In the genomic region with DNA sequence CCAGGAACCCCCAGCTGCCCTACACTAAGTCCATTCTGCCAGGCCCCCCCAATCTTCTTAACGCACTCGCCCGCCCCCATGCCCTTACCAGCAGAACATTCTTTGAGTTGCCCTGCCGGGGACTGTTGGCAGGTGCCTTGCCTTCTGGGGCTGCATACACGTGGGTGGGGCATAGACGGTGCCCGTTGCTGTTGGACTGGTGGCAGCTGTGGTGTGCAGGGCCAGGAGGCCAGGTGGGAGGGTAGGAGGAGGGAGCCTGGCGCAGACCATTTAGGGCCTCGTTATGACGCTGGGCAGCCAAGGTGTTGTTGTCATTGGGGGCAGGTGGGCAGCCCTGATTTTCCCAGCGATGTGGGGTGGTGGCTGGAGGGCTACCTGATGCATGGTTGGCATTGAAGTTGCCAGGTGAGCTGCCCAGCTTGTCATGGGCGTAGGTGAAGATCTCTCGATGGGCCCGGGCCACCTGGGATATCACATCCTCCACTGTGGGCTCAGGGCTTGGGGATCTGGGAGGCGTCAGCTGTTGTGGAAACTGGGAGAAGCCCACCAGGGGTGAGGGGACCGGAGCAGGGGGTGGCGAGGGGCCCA, we compare ENCODE assay signal across 10 cellular contexts. TPM values are rescaled to one million over a fixed set of nuclear protein-coding genes. Genes with fewer than 3 reads are reported as not detected.
DNase-seq lines count a peak whose midpoint lies in the region; ATAC-seq, FAIRE-seq and TF ChIP-seq lines count a peak whose summit lies in the region.
"Had no signal": no experiment of that assay in that cellular context is flagged by ENCODE, and none has a peak within 500 bp of the region (broad histone marks: within the 10 kb centered on the region; RNA-seq: fewer than 3 reads in every experiment).

No MANE protein-coding gene starts in this region.

- no peak overlapping the region for H2AK5ac ChIP-seq in trophoblast cell (ENCODE audit: low read length)

- peaks cover 66% of the 10 kb centered on the region for H3K4me1 Mint-ChIP-seq in activated T-cell treated with anti-CD3 and anti-CD28 coated beads, Interleukin-2, amount 50 U/mL, for 72 hours (ENCODE audit: low read depth)

- no peak for FAIRE-seq in GM12878 (lab: Jason Lieb, UNC)

- H2AFZ ChIP-seq in GM12878 (ENCODE audit: control insufficient read depth, low read depth, low read length) (no peak overlapping the region), trophoblast cell (ENCODE audit: insufficient read depth, low read length, poor library complexity) (no peak overlapping the region)

- TF ChIP-seq POLR2A in GM12878 (IDR thresholded peaks at IDR 0.05; ENCODE audit: low read depth, low read length) (no peak), tibial nerve (IDR thresholded peaks at IDR 0.05) (no peak)

- RAD21 ChIA-PET in GM12878 (lab: Charles Lee; ENCODE audit: unreplicated experiment) = interaction anchor here (1.3 to 7.7 kb wide), 2 partner anchors 16 to 73 kb away, joined by 3 to 155 read pairs; no protein-coding TSS in a partner anchor

- no peak overlapping the region for H3K18ac ChIP-seq in trophoblast cell (ENCODE audit: low read length)

- no peak for TF ChIP-seq RAD21 in GM12878 (IDR thresholded peaks at IDR 0.05; ENCODE audit: insufficient read depth, low read depth, low read length)

- peak overlapping the region; percentile 22 for H3K27ac ChIP-seq in GM12878 (ENCODE audit: control insufficient read depth, insufficient read depth)
- H3K27ac ChIP-seq in muscle layer of colon (ENCODE audit: low read depth, low read length) = peak overlapping the region; percentile 74
- H3K27ac ChIP-seq in tibial nerve = peak overlapping the region; percentile 89 to 99 (median 98)
- H3K27ac ChIP-seq in trophoblast cell (ENCODE audit: low read depth, low read length) = no peak overlapping the region

- peak overlapping the region; percentile 76 for H3K27ac Mint-ChIP-seq in activated T-cell treated with anti-CD3 and anti-CD28 coated beads, Interleukin-2, amount 50 U/mL, for 72 hours

- H3K9me3 ChIP-seq in GM12878 (replicated peaks; ENCODE audit: control insufficient read depth, insufficient read depth, low read length) (no peaks in the 10 kb centered on the region), muscle layer of colon (ENCODE audit: low read length) (no peaks in the 10 kb centered on the region), tibial nerve (no peaks in the 10 kb centered on the region), trophoblast cell (ENCODE audit: insufficient read depth, low read depth, low read length) (peaks cover 2% of the 10 kb centered on the region)

- peaks cover 40% of the 10 kb centered on the region for H3K4me1 ChIP-seq in GM12878 (ENCODE audit: control insufficient read depth, insufficient read depth, low read length)
- peaks cover 79% of the 10 kb centered on the region for H3K4me1 ChIP-seq in muscle layer of colon (ENCODE audit: insufficient read depth, low read length)
- H3K4me1 ChIP-seq in tibial nerve = peaks cover 8 to 83% (median 49%) of the 10 kb centered on the region in 4 donors
- peaks cover 18 to 27% of the 10 kb centered on the region in 2 experiments for H3K4me1 ChIP-seq in trophoblast cell (ENCODE audit: control insufficient read depth in 1 of 2, insufficient read depth in 2 of 2, low read length in 2 of 2)

- H3K4me3 ChIP-seq in GM12878 (no peak overlapping the region), muscle layer of colon (ENCODE audit: low read depth in 1 of 2, low read length in 2 of 2) (peak overlapping the region in 1 of 2 donors; percentile 85), tibial nerve (no peak overlapping the region), trophoblast cell (ENCODE audit: low read depth, low read length) (no peak overlapping the region)

- BruUV-seq in GM12878 (replicated peaks; lab: Mats Ljungman, UMichigan) = no TSS peak

- no peaks in the 10 kb centered on the region for H4K20me1 ChIP-seq in GM12878 (ENCODE audit: control insufficient read depth, insufficient read depth)

- CTCF ChIA-PET in GM12878 (lab: Yijun Ruan, JAX) = interaction anchor here (0.8 to 10.6 kb wide), 5 partner anchors 9 to 180 kb away, joined by 3 to 176 read pairs (median 9); no protein-coding TSS in a partner anchor

- TF ChIP-seq CTCF in GM12878 (IDR thresholded peaks at IDR 0.05 in 2 of 3, conservative IDR thresholded peaks at IDR 0.05 in 1 of 3; ENCODE audit: control insufficient read depth in 2 of 3, extremely low read depth in 1 of 3, insufficient read depth in 1 of 3, low read depth in 3 of 3, low read length in 3 of 3) (no peak), tibial nerve (IDR thresholded peaks at IDR 0.05) (no peak)

- no peak overlapping the region for H2BK12ac ChIP-seq in trophoblast cell (ENCODE audit: low read length)

- WGBS in GM12878 (ENCODE audit: insufficient coverage, insufficient replicate concordance, low lambda C conversion rate, missing lambda C conversion rate) = 40% methylated on average over 17 of the region's 17 CpGs
- WGBS in tibial nerve, 2 donors = 67 to 69% methylated on average over 9 to 13 of the region's 17 CpGs
- no CpG with 5 or more reads among the region's 17 CpGs for WGBS in trophoblast cell (ENCODE audit: extremely low coverage, insufficient coverage, insufficient read length)

- H2BK120ac ChIP-seq in trophoblast cell (ENCODE audit: insufficient read depth, low read length, poor library complexity) = no peak overlapping the region

- no peak overlapping the region for H4K8ac ChIP-seq in trophoblast cell (ENCODE audit: low read depth, low read length)

- H3K14ac ChIP-seq in trophoblast cell (ENCODE audit: low read length) = no peak overlapping the region

- H3K27me3 Mint-ChIP-seq in activated T-cell treated with anti-CD3 and anti-CD28 coated beads, Interleukin-2, amount 50 U/mL, for 72 hours (ENCODE audit: low read depth) = no peaks in the 10 kb centered on the region

- H4K91ac ChIP-seq in trophoblast cell (ENCODE audit: low read depth, low read length) = no peak overlapping the region

- no peaks in the 10 kb centered on the region for H3K9me3 Mint-ChIP-seq in activated T-cell treated with anti-CD3 and anti-CD28 coated beads, Interleukin-2, amount 50 U/mL, for 72 hours

- peaks cover 0 to 6% of the 10 kb centered on the region in 2 experiments; a peak in 3 of 4 replicates for H3K36me3 ChIP-seq in GM12878 (ENCODE audit: control insufficient read depth in 2 of 2, insufficient read depth in 2 of 2, low read length in 1 of 2)
- H3K36me3 ChIP-seq in muscle layer of colon (ENCODE audit: insufficient read depth, low read length) = peaks cover 62% of the 10 kb centered on the region
- peaks cover 0 to 69% (median 32%) of the 10 kb centered on the region in 3 donors for H3K36me3 ChIP-seq in tibial nerve
- H3K36me3 ChIP-seq in trophoblast cell (ENCODE audit: control insufficient read depth in 1 of 2, insufficient read depth in 2 of 2, low read length in 2 of 2) = peaks cover 13% of the 10 kb centered on the region in 2 experiments

- H3K79me1 ChIP-seq in trophoblast cell (ENCODE audit: low read length) = peaks cover 7% of the 10 kb centered on the region

- H3K79me2 ChIP-seq in GM12878 (ENCODE audit: control insufficient read depth, insufficient read depth, low read length) = peaks cover 11% of the 10 kb centered on the region
- no peaks in the 10 kb centered on the region for H3K79me2 ChIP-seq in trophoblast cell (ENCODE audit: control insufficient read depth, insufficient read depth, low read length, poor library complexity)

- no peak for DNase-seq in activated T-cell treated with anti-CD3 and anti-CD28 coated beads, Interleukin-2, amount 50 U/mL, for 72 hours
- DNase-seq in activated T-cell treated with anti-CD3 and anti-CD28 coated beads, Interleukin-2, amount 50 U/mL, for 48 hours = no peak
- no peak for DNase-seq in GM12878 (ENCODE audit: low read depth, low spot score)
- DNase-seq in tibial nerve (ENCODE audit: low spot score in 2 of 2) = no peak
- DNase-seq in trophoblast cell = no peak
- no peak for DNase-seq in NOMO-1 treated with dmso at 0.1 percent for 144 hours (lab: John Stamatoyannopoulos, UW; ENCODE audit: unreplicated experiment)
- DNase-seq: NCI-H2171 treated with DMSO at 0.1 percent for 48 hours, retina had no signal

- H3K4me3 Mint-ChIP-seq in activated T-cell treated with anti-CD3 and anti-CD28 coated beads, Interleukin-2, amount 50 U/mL, for 72 hours = peak overlapping the region; percentile 85 to 92

- H3K4me2 ChIP-seq in GM12878 (ENCODE audit: control insufficient read depth, insufficient read depth) = peak overlapping the region; percentile 90
- H3K4me2 ChIP-seq in trophoblast cell (ENCODE audit: low read length) = no peak overlapping the region

- POLR2A ChIA-PET in GM12878 (lab: Charles Lee) = interaction anchor here (0.5 to 0.6 kb wide), 2 partner anchors 10 to 193 kb away, joined by 3 to 5 read pairs; no protein-coding TSS in a partner anchor

- H3K23ac ChIP-seq in trophoblast cell (ENCODE audit: low read length) = no peak overlapping the region

- H3K9ac ChIP-seq in GM12878 (ENCODE audit: control insufficient read depth, insufficient read depth, low read length) (no peak overlapping the region; the same call in 1 of the 2 replicates), muscle layer of colon (ENCODE audit: low read length) (no peak overlapping the region), trophoblast cell (ENCODE audit: low read length) (no peak overlapping the region)

- H3K36me3 Mint-ChIP-seq in activated T-cell treated with anti-CD3 and anti-CD28 coated beads, Interleukin-2, amount 50 U/mL, for 72 hours (ENCODE audit: insufficient read depth in 2 of 2) = peaks cover 3 to 9% of the 10 kb centered on the region in 2 donors

- H2BK5ac ChIP-seq in trophoblast cell (ENCODE audit: low read depth, low read length, poor library complexity) = no peak overlapping the region

- H3K27me3 ChIP-seq in GM12878 (replicated peaks in 1 of 2; ENCODE audit: control insufficient read depth in 2 of 2, insufficient read depth in 2 of 2, low read length in 1 of 2) (no peaks in the 10 kb centered on the region), muscle layer of colon (ENCODE audit: control insufficient read depth in 1 of 2, insufficient read depth in 2 of 2, low read length in 2 of 2) (no peaks in the 10 kb centered on the region), tibial nerve (no peaks in the 10 kb centered on the region), trophoblast cell (ENCODE audit: insufficient read depth, low read length) (no peaks in the 10 kb centered on the region)

- no peak overlapping the region for H4K12ac ChIP-seq in trophoblast cell (ENCODE audit: low read depth, low read length)

- ATAC-seq in activated T-cell treated with anti-CD3 and anti-CD28 coated beads, Interleukin-2, amount 50 U/mL, for 72 hours (replicated peaks in 1 of 2) = no peak
- ATAC-seq in GM12878 = no peak
- no peak for ATAC-seq in GM19035 (IDR thresholded peaks at IDR 0.05; ENCODE audit: unreplicated experiment)

- intact Hi-C loops in GM12878 (cut with micrococcal nuclease; ENCODE audit: unreplicated experiment) = no loop called here

- in situ Hi-C loops in GM12878 (cut with MboI) = no loop called here

- TF ChIP-seq EP300 in GM12878 (IDR thresholded peaks at IDR 0.05; ENCODE audit: borderline replicate concordance in 1 of 2, control insufficient read depth in 1 of 2, low read depth in 2 of 2, low read length in 2 of 2) (no peak), tibial nerve (IDR thresholded peaks at IDR 0.05) (peak in 1 of 2 donors; percentile 27)

- SMC1A ChIA-PET in GM12878 (lab: Charles Lee; ENCODE audit: uncharacterized antibody, unreplicated experiment) = interaction anchor here (10.4 kb wide), 1 partner anchor 17 kb away, joined by 132 read pairs; no protein-coding TSS in a partner anchor

- H3K4ac ChIP-seq in trophoblast cell (ENCODE audit: low read depth, low read length) = no peak overlapping the region

RNA-seq across cellular contexts. Expression of a gene that starts 4.9 kb away (rescaled TPM):
- total RNA-seq in activated T-cell treated with anti-CD3 and anti-CD28 coated beads, Interleukin-2, amount 50 U/mL, for 72 hours = 1 to 10 TPM; 4.5 to 6.3 TPM
- total RNA-seq in GM12878 (2013; cell fraction: nucleolus; rRNA removed) = 5.0 TPM in 2 replicates
- total RNA-seq in GM12878 (2014; rRNA removed) = 0.49 and 1.0 TPM in 2 replicates
- total RNA-seq in GM12878 (2014; rRNA removed; fragmentation: Illumina TruSeq; extraction: Trizol) = 0.31 and 0.37 TPM in 2 replicates
- 3.4 and 3.6 TPM in 2 replicates for total RNA-seq in GM12878 (2021)
- polyA plus RNA-seq in GM12878 (2011; ENCODE audit: low read depth) = 0.85 TPM
- 0.17 and 0.41 TPM in 2 replicates for polyA plus RNA-seq in GM12878 (2011; rRNA removed)
- polyA plus RNA-seq in GM12878 (2011; cell fraction: cytosol; rRNA removed) = 0.67 and 1.2 TPM in 2 replicates
- polyA plus RNA-seq in GM12878 (2011; cell fraction: nucleus; rRNA removed) = 5.1 and 5.9 TPM in 2 replicates
- 2.0 and 3.6 TPM in 2 replicates for polyA plus RNA-seq in GM12878 (2012)
- polyA plus RNA-seq in GM12878 (2014; fragmentation: Illumina TruSeq; extraction: Trizol) = 0.44 and 1.8 TPM in 2 replicates
- polyA plus RNA-seq in GM12878 (2014; fragmentation: Nextera tagmentation; extraction: Ambion mirVana) = under 1 TPM; 0.10 to 0.33 TPM
- polyA plus RNA-seq in GM12878 (2014; rRNA removed) = 0.87 and 1.2 TPM in 2 replicates
- 1 to 10 TPM; 1.8 to 2.6 TPM for polyA plus RNA-seq in GM12878 (2016; fragmentation: Nextera tagmentation; extraction: Ambion mirVana)
- polyA minus RNA-seq in GM12878 (2011; rRNA and poly(A)+ RNA removed) = 1.0 and 1.4 TPM in 2 replicates
- polyA minus RNA-seq in GM12878 (2011; cell fraction: cytosol; rRNA and poly(A)+ RNA removed) = 2.1 TPM in 2 replicates
- polyA minus RNA-seq in GM12878 (2011; cell fraction: nucleus; rRNA and poly(A)+ RNA removed) = 3.1 and 6.0 TPM in 2 replicates
- total RNA-seq in tibial nerve = 10 to 100 TPM; 16.8 to 48.2 (median 21.0) TPM
- polyA plus RNA-seq in trophoblast cell (2013) = 2.0 and 2.2 TPM in 2 replicates

RNA-seq across cellular contexts. Expression of a gene that starts 26.3 kb away (rescaled TPM):
- total RNA-seq in activated T-cell treated with anti-CD3 and anti-CD28 coated beads, Interleukin-2, amount 50 U/mL, for 72 hours = 100 to 1,000 TPM; 115 to 121 TPM
- total RNA-seq in GM12878 (2013; cell fraction: nucleolus; rRNA removed) = 146 and 147 TPM in 2 replicates
- total RNA-seq in GM12878 (2014; rRNA removed) (56.3 and 57.6 TPM in 2 replicates), GM12878 (2014; rRNA removed; fragmentation: Illumina TruSeq; extraction: Trizol) (56.4 and 56.5 TPM in 2 replicates), GM12878 (2021) (47.8 and 50.6 TPM in 2 replicates), tibial nerve (100 to 1,000 TPM in 3 of 4 donors, 10 to 100 TPM in 1; 78.0 to 113 (median 107) TPM)
- polyA plus RNA-seq in GM12878 (2011; ENCODE audit: low read depth) = 38.1 TPM
- polyA plus RNA-seq in GM12878 (2011; rRNA removed) (80.9 and 101 TPM in 2 replicates), GM12878 (2014; fragmentation: Illumina TruSeq; extraction: Trizol) (95.2 and 110 TPM in 2 replicates), GM12878 (2014; fragmentation: Nextera tagmentation; extraction: Ambion mirVana) (10 to 100 TPM; 11.1 to 18.0 TPM), GM12878 (2014; rRNA removed) (52.0 and 53.1 TPM in 2 replicates), GM12878 (2016; fragmentation: Nextera tagmentation; extraction: Ambion mirVana) (1 to 10 TPM; 6.1 to 9.5 TPM)
- polyA plus RNA-seq in GM12878 (2011; cell fraction: cytosol; rRNA removed) = 34.6 and 35.7 TPM in 2 replicates
- 220 and 227 TPM in 2 replicates for polyA plus RNA-seq in GM12878 (2011; cell fraction: nucleus; rRNA removed)
- polyA plus RNA-seq in GM12878 (2012) = 45.9 and 51.6 TPM in 2 replicates
- 33.0 and 40.5 TPM in 2 replicates for polyA minus RNA-seq in GM12878 (2011; rRNA and poly(A)+ RNA removed)
- polyA minus RNA-seq in GM12878 (2011; cell fraction: cytosol; rRNA and poly(A)+ RNA removed) = 16.6 and 20.3 TPM in 2 replicates
- polyA minus RNA-seq in GM12878 (2011; cell fraction: nucleus; rRNA and poly(A)+ RNA removed) = 30.2 and 34.7 TPM in 2 replicates
- 52.5 and 54.4 TPM in 2 replicates for polyA plus RNA-seq in trophoblast cell (2013)

RNA-seq across cellular contexts. Expression of a gene that starts 32.7 kb away (rescaled TPM):
- total RNA-seq in activated T-cell treated with anti-CD3 and anti-CD28 coated beads, Interleukin-2, amount 50 U/mL, for 72 hours = 10 to 100 TPM; 12.2 to 14.7 TPM
- 3.8 and 5.5 TPM in 2 replicates for total RNA-seq in GM12878 (2013; cell fraction: nucleolus; rRNA removed)
- total RNA-seq in GM12878 (2014; rRNA removed) (0.65 and 0.68 TPM in 2 replicates), GM12878 (2014; rRNA removed; fragmentation: Illumina TruSeq; extraction: Trizol) (0.63 and 0.64 TPM in 2 replicates), GM12878 (2021) (1.5 and 2.0 TPM in 2 replicates), tibial nerve (10 to 100 TPM; 65.4 to 86.1 (median 78.4) TPM)
- 1.2 TPM for polyA plus RNA-seq in GM12878 (2011; ENCODE audit: low read depth)
- polyA plus RNA-seq in GM12878 (2011; rRNA removed) (0.81 and 1.1 TPM in 2 replicates), GM12878 (2014; fragmentation: Illumina TruSeq; extraction: Trizol) (1.0 and 1.2 TPM in 2 replicates), GM12878 (2014; fragmentation: Nextera tagmentation; extraction: Ambion mirVana) (under 1 TPM; 0.03 to 0.07 TPM), GM12878 (2014; rRNA removed) (0.64 and 0.81 TPM in 2 replicates), GM12878 (2016; fragmentation: Nextera tagmentation; extraction: Ambion mirVana) (under 1 TPM; 0.07 to 0.64 TPM)
- 1.5 TPM in 2 replicates for polyA plus RNA-seq in GM12878 (2011; cell fraction: cytosol; rRNA removed)
- polyA plus RNA-seq in GM12878 (2011; cell fraction: nucleus; rRNA removed) = 1.1 and 1.4 TPM in 2 replicates
- polyA plus RNA-seq in GM12878 (2012) = 1.9 and 2.2 TPM in 2 replicates
- 1.1 and 1.4 TPM in 2 replicates for polyA minus RNA-seq in GM12878 (2011; rRNA and poly(A)+ RNA removed)
- 0.42 and 0.80 TPM in 2 replicates for polyA minus RNA-seq in GM12878 (2011; cell fraction: cytosol; rRNA and poly(A)+ RNA removed)
- 0.48 and 0.57 TPM in 2 replicates for polyA minus RNA-seq in GM12878 (2011; cell fraction: nucleus; rRNA and poly(A)+ RNA removed)
- 4.1 TPM in 2 replicates for polyA plus RNA-seq in trophoblast cell (2013)

RNA-seq across cellular contexts. Expression of a gene that starts 41.2 kb away (rescaled TPM):
- 10 to 100 TPM; 82.6 to 97.0 TPM for total RNA-seq in activated T-cell treated with anti-CD3 and anti-CD28 coated beads, Interleukin-2, amount 50 U/mL, for 72 hours
- 191 and 225 TPM in 2 replicates for total RNA-seq in GM12878 (2013; cell fraction: nucleolus; rRNA removed)
- total RNA-seq in GM12878 (2014; rRNA removed) (33.5 and 40.6 TPM in 2 replicates), GM12878 (2014; rRNA removed; fragmentation: Illumina TruSeq; extraction: Trizol) (32.8 and 35.3 TPM in 2 replicates), GM12878 (2021) (74.1 and 84.7 TPM in 2 replicates), tibial nerve (100 to 1,000 TPM in 2 of 4 donors, 10 to 100 TPM in 2; 55.1 to 146 (median 84.6) TPM)
- 47.6 TPM for polyA plus RNA-seq in GM12878 (2011; ENCODE audit: low read depth)
- polyA plus RNA-seq in GM12878 (2011; rRNA removed) (31.1 and 74.8 TPM in 2 replicates), GM12878 (2014; fragmentation: Illumina TruSeq; extraction: Trizol) (77.0 and 85.1 TPM in 2 replicates), GM12878 (2014; fragmentation: Nextera tagmentation; extraction: Ambion mirVana) (10 to 100 TPM in 1 of 2 experiments, 1 to 10 TPM in 1; 5.4 to 10.3 TPM), GM12878 (2014; rRNA removed) (58.6 and 75.5 TPM in 2 replicates), GM12878 (2016; fragmentation: Nextera tagmentation; extraction: Ambion mirVana) (10 to 100 TPM; 89.9 to 97.4 TPM)
- polyA plus RNA-seq in GM12878 (2011; cell fraction: cytosol; rRNA removed) = 78.2 and 80.7 TPM in 2 replicates
- 270 and 289 TPM in 2 replicates for polyA plus RNA-seq in GM12878 (2011; cell fraction: nucleus; rRNA removed)
- 54.5 and 59.0 TPM in 2 replicates for polyA plus RNA-seq in GM12878 (2012)
- polyA minus RNA-seq in GM12878 (2011; rRNA and poly(A)+ RNA removed) = 93.6 and 96.4 TPM in 2 replicates
- 54.1 and 61.4 TPM in 2 replicates for polyA minus RNA-seq in GM12878 (2011; cell fraction: cytosol; rRNA and poly(A)+ RNA removed)
- 104 and 143 TPM in 2 replicates for polyA minus RNA-seq in GM12878 (2011; cell fraction: nucleus; rRNA and poly(A)+ RNA removed)
- polyA plus RNA-seq in trophoblast cell (2013) = 44.7 and 45.9 TPM in 2 replicates

RNA-seq across cellular contexts. Expression of a gene that starts 44.9 kb away (rescaled TPM):
- 100 to 1,000 TPM; 106 to 144 TPM for total RNA-seq in activated T-cell treated with anti-CD3 and anti-CD28 coated beads, Interleukin-2, amount 50 U/mL, for 72 hours
- 135 and 156 TPM in 2 replicates for total RNA-seq in GM12878 (2013; cell fraction: nucleolus; rRNA removed)
- 31.8 and 37.6 TPM in 2 replicates for total RNA-seq in GM12878 (2014; rRNA removed)
- 31.9 and 33.7 TPM in 2 replicates for total RNA-seq in GM12878 (2014; rRNA removed; fragmentation: Illumina TruSeq; extraction: Trizol)
- 42.9 and 49.0 TPM in 2 replicates for total RNA-seq in GM12878 (2021)
- polyA plus RNA-seq in GM12878 (2011; ENCODE audit: low read depth) = 30.2 TPM
- polyA plus RNA-seq in GM12878 (2011; rRNA removed) = 40.3 and 60.0 TPM in 2 replicates
- 39.7 and 54.1 TPM in 2 replicates for polyA plus RNA-seq in GM12878 (2011; cell fraction: cytosol; rRNA removed)
- polyA plus RNA-seq in GM12878 (2011; cell fraction: nucleus; rRNA removed) = 126 and 159 TPM in 2 replicates
- 40.4 and 44.5 TPM in 2 replicates for polyA plus RNA-seq in GM12878 (2012)
- polyA plus RNA-seq in GM12878 (2014; fragmentation: Illumina TruSeq; extraction: Trizol) = 52.4 and 59.7 TPM in 2 replicates
- 10 to 100 TPM; 12.7 to 16.4 TPM for polyA plus RNA-seq in GM12878 (2014; fragmentation: Nextera tagmentation; extraction: Ambion mirVana)
- polyA plus RNA-seq in GM12878 (2014; rRNA removed) = 30.2 and 34.3 TPM in 2 replicates
- polyA plus RNA-seq in GM12878 (2016; fragmentation: Nextera tagmentation; extraction: Ambion mirVana) = 10 to 100 TPM; 52.6 to 53.4 TPM
- 40.6 and 41.8 TPM in 2 replicates for polyA minus RNA-seq in GM12878 (2011; rRNA and poly(A)+ RNA removed)
- 9.0 and 22.5 TPM in 2 replicates for polyA minus RNA-seq in GM12878 (2011; cell fraction: cytosol; rRNA and poly(A)+ RNA removed)
- polyA minus RNA-seq in GM12878 (2011; cell fraction: nucleus; rRNA and poly(A)+ RNA removed) = 33.4 and 39.4 TPM in 2 replicates
- 100 to 1,000 TPM in 1 of 4 donors, 10 to 100 TPM in 3; 85.2 to 122 (median 93.4) TPM for total RNA-seq in tibial nerve
- polyA plus RNA-seq in trophoblast cell (2013) = 49.0 and 50.6 TPM in 2 replicates
